Comparison of ENCODE assay signal across 27 cellular contexts in genomic region chr1:211912844-211913432, GRCh38.
"Had no signal": no experiment of that assay in that cellular context is flagged by ENCODE, and none has a peak within 500 bp of the region (broad histone marks: within the 10 kb centered on the region; RNA-seq: fewer than 3 reads in every experiment).

No MANE protein-coding gene starts in this region.

- H3K9me3 Mint-ChIP-seq: mesothelial cell of epicardium; naive B cell; natural killer cell; stimulated activated effector memory CD8-positive, alpha-beta T cell treated with anti-CD3 and anti-CD28 coated beads, Interleukin-12 subunit alpha, Interleukin-12 subunit beta, amount 100 ng/mL, for 72 hours had no signal

- ATAC-seq: left lung; lower lobe of right lung; natural killer cell; right cardiac atrium; sciatic nerve; stimulated activated effector memory CD8-positive, alpha-beta T cell treated with anti-CD3 and anti-CD28 coated beads, Interleukin-12 subunit alpha, Interleukin-12 subunit beta, amount 100 ng/mL, for 72 hours; upper lobe of right lung had no signal

- H3K36me3 Mint-ChIP-seq: mesothelial cell of epicardium; naive B cell; natural killer cell; stimulated activated effector memory CD8-positive, alpha-beta T cell treated with anti-CD3 and anti-CD28 coated beads, Interleukin-12 subunit alpha, Interleukin-12 subunit beta, amount 100 ng/mL, for 72 hours had no signal

- H3K27ac ChIP-seq: left lung, lower lobe of right lung, ovary, skin epidermis, suprapubic skin, thoracic aorta, tibial artery, upper lobe of right lung had no signal

- H3K27ac Mint-ChIP-seq: mesothelial cell of epicardium; naive B cell; natural killer cell; progenitor cell of endocrine pancreas; stimulated activated effector memory CD8-positive, alpha-beta T cell treated with anti-CD3 and anti-CD28 coated beads, Interleukin-12 subunit alpha, Interleukin-12 subunit beta, amount 100 ng/mL, for 72 hours; stimulated activated naive CD8-positive, alpha-beta T cell treated with anti-CD3 and anti-CD28 coated beads, Interleukin-15, Interleukin-2, amounts not matched to agents 100 ng/mL and 50 ng/mL, for 24 hours had no signal

- H3K27me3 ChIP-seq: left lung, ovary, suprapubic skin, tibial artery had no signal

- H3K4me3 ChIP-seq: left lung, lower lobe of right lung, ovary, skin epidermis, suprapubic skin, thoracic aorta, tibial artery, upper lobe of right lung had no signal

- H3K9me3 ChIP-seq: left lung, lower lobe of right lung, ovary, suprapubic skin, thoracic aorta, tibial artery, upper lobe of right lung had no signal

- H3K4me1 Mint-ChIP-seq: naive B cell; natural killer cell; stimulated activated effector memory CD8-positive, alpha-beta T cell treated with anti-CD3 and anti-CD28 coated beads, Interleukin-12 subunit alpha, Interleukin-12 subunit beta, amount 100 ng/mL, for 72 hours had no signal

- H3K36me3 ChIP-seq: left lung, lower lobe of right lung, ovary, suprapubic skin, thoracic aorta, tibial artery, upper lobe of right lung had no signal

- DNase-seq: hippocampal formation; kidney; left colon; left lung; lower lobe of right lung; mesendoderm; naive B cell; natural killer cell; ovary; retina; right cardiac atrium; stimulated activated CD4-positive, alpha-beta T cell treated with anti-CD3 and anti-CD28 coated beads, Interleukin-12 subunit alpha, Interleukin-12 subunit beta, amount 100 ng/mL, for 4 hours; stimulated activated CD4-positive, alpha-beta T cell treated with anti-CD3 and anti-CD28 coated beads, Interleukin-15, amount 100 ng/mL, for 24 hours; stimulated activated CD4-positive, alpha-beta T cell treated with anti-CD3 and anti-CD28 coated beads, Interleukin-2, amount 100 ng/mL, for 24 hours; stimulated activated CD4-positive, alpha-beta T cell treated with anti-CD3 and anti-CD28 coated beads, Interleukin-4, amount 100 ng/mL, for 1 hour; stimulated activated naive CD4-positive, alpha-beta T cell; tibial artery; trophoblast cell; upper lobe of right lung had no signal

- H3K4me3 Mint-ChIP-seq: mesothelial cell of epicardium; naive B cell; natural killer cell; stimulated activated effector memory CD8-positive, alpha-beta T cell treated with anti-CD3 and anti-CD28 coated beads, Interleukin-12 subunit alpha, Interleukin-12 subunit beta, amount 100 ng/mL, for 72 hours; stimulated activated naive CD8-positive, alpha-beta T cell treated with anti-CD3 and anti-CD28 coated beads, Interleukin-15, Interleukin-2, amounts not matched to agents 100 ng/mL and 50 ng/mL, for 24 hours had no signal

- H3K4me1 ChIP-seq: lower lobe of right lung, suprapubic skin, upper lobe of right lung had no signal
